8 cellular contexts compared by ENCODE assay signal in the genomic region with DNA sequence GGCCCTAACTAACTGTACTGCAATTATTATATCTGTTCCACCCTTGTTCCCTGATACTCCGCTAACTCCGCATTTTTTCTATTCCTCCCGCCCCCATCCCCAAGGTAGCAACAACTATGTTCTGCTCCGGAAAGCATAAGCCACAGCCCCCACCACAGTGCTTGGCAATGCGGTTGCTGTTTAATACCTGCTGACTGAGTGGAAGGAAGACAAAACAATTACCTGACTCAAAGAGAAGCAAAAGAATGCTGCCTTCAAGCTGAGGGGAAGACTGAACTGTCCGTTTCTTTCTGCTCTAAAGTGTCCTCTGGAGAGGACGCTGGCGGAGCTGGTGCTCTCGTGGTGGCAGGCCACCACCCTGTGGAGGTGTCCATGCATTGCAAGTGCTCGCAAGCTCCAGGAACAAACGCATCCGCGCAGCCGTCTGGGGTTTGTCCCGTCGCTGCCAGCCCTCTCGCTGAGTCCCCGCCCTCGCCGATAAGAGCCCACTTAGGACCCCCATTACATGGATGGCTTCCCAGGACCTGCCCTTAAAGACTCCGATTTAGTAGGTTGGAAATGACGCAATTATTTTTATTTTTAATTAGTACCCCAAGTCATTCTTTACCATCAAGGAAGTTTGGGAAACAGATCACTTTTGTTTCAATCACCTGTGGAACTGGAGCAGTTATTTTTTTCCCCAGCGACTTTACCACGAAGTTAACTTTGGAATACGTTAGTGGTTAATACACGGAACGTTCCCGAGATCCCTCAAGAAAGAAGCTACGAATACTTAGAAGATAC. TPM values are rescaled to one million over a fixed set of nuclear protein-coding genes. Genes with fewer than 3 reads are reported as not detected.
DNase-seq lines count a peak whose midpoint lies in the region; ATAC-seq and TF ChIP-seq lines count a peak whose summit lies in the region.

No MANE protein-coding gene starts in this region.

- DNase-seq in AG09319 (ENCODE audit: extremely low read depth, low read depth) (peak; percentile 56), NCI-H446 (lab: John Stamatoyannopoulos, UW) (peak; percentile 45 to 89), left lobe of liver (ENCODE audit: low spot score) (peak; percentile 91)
- DNase-seq in activated CD4-positive, alpha-beta T cell treated with anti-CD3 and anti-CD28 coated beads for 24 hours (ENCODE audit: low read depth in 2 of 2): peak; percentile 71
- DNase-seq in stimulated activated CD4-positive, alpha-beta T cell treated with anti-CD3 and anti-CD28 coated beads, Interleukin-2, amount 100 ng/mL, for 24 hours: peak; percentile 82 to 85

- peak; percentile 94 for TF ChIP-seq CTCF in AG09319 (IDR thresholded peaks at IDR 0.05; ENCODE audit: low read depth, low read length)

- H3K27ac ChIP-seq in cingulate gyrus (ENCODE audit: low read depth, low read length): peak overlapping the region; percentile 98

- ATAC-seq in GM18873 (IDR thresholded peaks at IDR 0.05; ENCODE audit: low FRiP score, unreplicated experiment): peak; percentile 38
- ATAC-seq in HG03175 (IDR thresholded peaks at IDR 0.05; ENCODE audit: unreplicated experiment): peak; percentile 54
- ATAC-seq in left lobe of liver: peak; percentile 77

RNA-seq across cellular contexts. Expression of gene MYL12A, which starts 1.6 kb away (rescaled TPM):
- 85.5 TPM for total RNA-seq in left lobe of liver

RNA-seq across cellular contexts. Expression of gene MYL12B, which starts 15.9 kb away (rescaled TPM):
- total RNA-seq in left lobe of liver: 90.4 TPM

RNA-seq across cellular contexts. Expression of gene MYOM1, which starts 26.3 kb away (rescaled TPM):
- total RNA-seq in left lobe of liver: 4.9 TPM

Comparison
In these comparisons a context has a peak if more than half of its experiments do, and no peak if none do; other contexts are left out.
1. Peak in every context shown above with its lines: DNase-seq, ATAC-seq and H3K27ac ChIP-seq.